ENCODE assay signal across 2 cellular contexts in the genomic region with DNA sequence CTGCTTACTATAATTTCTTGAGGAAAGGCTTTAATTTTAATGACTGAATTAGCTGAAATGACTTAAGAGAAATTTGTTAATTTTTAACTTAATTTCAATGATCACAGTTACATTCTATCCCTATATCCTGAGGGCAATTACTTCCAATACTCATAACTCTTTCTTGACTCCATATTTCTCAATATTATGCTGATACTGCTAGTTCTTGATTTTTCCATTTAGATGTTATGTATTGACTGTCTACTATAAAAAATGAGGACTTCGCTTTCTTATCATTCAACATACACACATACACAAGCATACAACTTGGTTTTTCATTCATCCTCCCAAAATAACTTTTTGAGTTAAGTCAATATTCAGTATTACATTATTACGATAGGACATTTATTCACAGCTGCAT.
TF ChIP-seq lines count a peak whose summit lies in the region.

No MANE protein-coding gene starts in this region.

TF ChIP-seq in HCT116, 20 proteins besides CTCF, POLR2A, EP300 and RAD21:
- TF ChIP-seq TCF7L2 (IDR thresholded peaks at IDR 0.05; ENCODE audit: borderline replicate concordance, extremely low read depth, insufficient read depth, insufficient read length) (no peak), ZFX (IDR thresholded peaks at IDR 0.05) (no peak), SIN3A (IDR thresholded peaks at IDR 0.05; ENCODE audit: low read depth) (no peak), ZNF274 (IDR thresholded peaks at IDR 0.05; ENCODE audit: low read depth, low read length) (no peak), ELF1 (IDR thresholded peaks at IDR 0.05; ENCODE audit: borderline replicate concordance, low read depth) (no peak), EZH2 (IDR thresholded peaks at IDR 0.05) (no peak), REST (IDR thresholded peaks at IDR 0.05; ENCODE audit: low read depth) (no peak), FOSL1 (IDR thresholded peaks at IDR 0.05; ENCODE audit: low read depth) (no peak), EZH2phosphoT487 (IDR thresholded peaks at IDR 0.05; ENCODE audit: borderline replicate concordance) (no peak), EGR1 (IDR thresholded peaks at IDR 0.05; ENCODE audit: low read depth) (no peak), CBX3 (IDR thresholded peaks at IDR 0.05; ENCODE audit: low read depth) (no peak), POLR2AphosphoS5 (IDR thresholded peaks at IDR 0.05; ENCODE audit: low read depth, low read length) (no peak), YY1 (IDR thresholded peaks at IDR 0.05; ENCODE audit: extremely low read depth, insufficient replicate concordance, low read depth, low read length) (no peak)
- TF ChIP-seq, protein P1, sequence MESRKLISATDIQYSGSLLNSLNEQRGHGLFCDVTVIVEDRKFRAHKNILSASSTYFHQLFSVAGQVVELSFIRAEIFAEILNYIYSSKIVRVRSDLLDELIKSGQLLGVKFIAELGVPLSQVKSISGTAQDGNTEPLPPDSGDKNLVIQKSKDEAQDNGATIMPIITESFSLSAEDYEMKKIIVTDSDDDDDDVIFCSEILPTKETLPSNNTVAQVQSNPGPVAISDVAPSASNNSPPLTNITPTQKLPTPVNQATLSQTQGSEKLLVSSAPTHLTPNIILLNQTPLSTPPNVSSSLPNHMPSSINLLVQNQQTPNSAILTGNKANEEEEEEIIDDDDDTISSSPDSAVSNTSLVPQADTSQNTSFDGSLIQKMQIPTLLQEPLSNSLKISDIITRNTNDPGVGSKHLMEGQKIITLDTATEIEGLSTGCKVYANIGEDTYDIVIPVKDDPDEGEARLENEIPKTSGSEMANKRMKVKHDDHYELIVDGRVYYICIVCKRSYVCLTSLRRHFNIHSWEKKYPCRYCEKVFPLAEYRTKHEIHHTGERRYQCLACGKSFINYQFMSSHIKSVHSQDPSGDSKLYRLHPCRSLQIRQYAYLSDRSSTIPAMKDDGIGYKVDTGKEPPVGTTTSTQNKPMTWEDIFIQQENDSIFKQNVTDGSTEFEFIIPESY (IDR thresholded peaks at IDR 0.05; ENCODE audit: extremely low read depth, insufficient replicate concordance, low read length): no peak

TF ChIP-seq in K562, 482 proteins besides CTCF, POLR2A, EP300 and RAD21:
- TF ChIP-seq IFI16 (CRISPR knock-in tag; IDR thresholded peaks at IDR 0.05): no peak
- TF ChIP-seq ZC3H8 (IDR thresholded peaks at IDR 0.05): no peak
- TF ChIP-seq CBX1 (IDR thresholded peaks at IDR 0.05; ENCODE audit: low read depth): no peak
- TF ChIP-seq LARP7 (IDR thresholded peaks at IDR 0.05): no peak
- no peak for TF ChIP-seq ZBTB40 (IDR thresholded peaks at IDR 0.05)
- no peak for TF ChIP-seq ZBTB40 (CRISPR knock-in tag; IDR thresholded peaks at IDR 0.05)
- TF ChIP-seq C11orf30 (IDR thresholded peaks at IDR 0.05; ENCODE audit: low read depth): peak; percentile 43; the same call in 1 of the 2 replicates
- TF ChIP-seq ZNF316 (IDR thresholded peaks at IDR 0.05): peak; percentile 73
- no peak for TF ChIP-seq TARDBP (IDR thresholded peaks at IDR 0.05)
- no peak for TF ChIP-seq SMAD4 (CRISPR knock-in tag; conservative IDR thresholded peaks at IDR 0.05)
